In the genomic region with DNA sequence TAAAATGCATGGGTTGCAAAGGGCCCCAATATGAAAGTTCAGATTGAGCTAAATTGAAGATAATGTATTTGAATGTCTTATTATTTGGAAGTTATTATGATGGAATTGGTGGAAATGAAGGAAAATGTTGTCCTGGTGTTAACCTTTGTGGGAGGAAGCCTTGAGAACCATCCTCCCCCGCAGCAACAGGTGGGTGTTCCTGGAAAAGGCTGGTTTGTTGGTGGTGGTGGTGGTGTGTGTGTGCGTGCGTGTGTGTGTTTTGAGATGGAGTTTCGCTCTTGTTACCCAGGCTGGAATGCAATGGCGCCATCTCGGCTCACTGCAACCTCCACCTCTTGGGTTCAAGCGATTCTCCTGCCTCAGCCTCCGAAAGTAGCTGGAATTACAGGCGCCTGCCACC, we compare ENCODE assay signal across 39 cellular contexts. TPM values are rescaled to one million over a fixed set of nuclear protein-coding genes. Genes with fewer than 3 reads are reported as not detected.
DNase-seq lines count a peak whose midpoint lies in the region; ATAC-seq, FAIRE-seq and TF ChIP-seq lines count a peak whose summit lies in the region.
"Had no signal": no experiment of that assay in that cellular context is flagged by ENCODE, and none has a peak within 500 bp of the region (broad histone marks: within the 10 kb centered on the region; RNA-seq: fewer than 3 reads in every experiment).

No MANE protein-coding gene starts in this region.

- peaks cover 49% of the 10 kb centered on the region for H3K27me3 Mint-ChIP-seq in CD4-positive, CD25-positive, alpha-beta regulatory T cell
- H3K27me3 Mint-ChIP-seq in T-helper 17 cell: no peaks in the 10 kb centered on the region

- no peak overlapping the region for H3K27ac ChIP-seq in CD4-positive, CD25-positive, alpha-beta regulatory T cell (ENCODE audit: insufficient read depth, low read length, poor library complexity, severe bottlenecking)
- H3K27ac ChIP-seq in HEK293 (ENCODE audit: extremely low read depth, low read depth, low read length) (no peak overlapping the region), K562 (ENCODE audit: extremely low read depth, low read depth, low read length) (no peak overlapping the region), dorsolateral prefrontal cortex (no peak overlapping the region)
- H3K27ac ChIP-seq: 22Rv1; A549; BLaER1; BLaER1 treated with 17β-estradiol and CSF1 and Interleukin-3, amounts not matched to agents 10 nM and 100 nM; C4-2B had no signal

- no peak overlapping the region for H3K27ac Mint-ChIP-seq in CD4-positive, CD25-positive, alpha-beta regulatory T cell
- peak overlapping the region; percentile 53 for H3K27ac Mint-ChIP-seq in T-helper 17 cell
- H3K27ac Mint-ChIP-seq: B cell; CD14-positive monocyte; CD4-positive, alpha-beta T cell; CD8-positive, alpha-beta memory T cell; CD8-positive, alpha-beta T cell had no signal

- peaks cover 11% of the 10 kb centered on the region for H3K4me1 ChIP-seq in CD4-positive, CD25-positive, alpha-beta regulatory T cell (ENCODE audit: control insufficient read depth, insufficient read depth, low read length, poor library complexity, severe bottlenecking)
- H3K4me1 ChIP-seq in HEK293 (ENCODE audit: control insufficient read depth, insufficient read depth, low read length) (no peaks in the 10 kb centered on the region), K562 (replicated peaks in 1 of 2; ENCODE audit: control insufficient read depth in 2 of 2, insufficient read depth in 2 of 2, low read length in 2 of 2) (peaks cover 0 to 9% of the 10 kb centered on the region in 2 experiments; a peak in 1 of 5 replicates)
- H3K4me1 ChIP-seq: A549, BE2C, BLaER1, Caco-2 had no signal

- FAIRE-seq in K562 (lab: Jason Lieb, UNC): no peak
- FAIRE-seq: A549, D721Med had no signal

- no peak overlapping the region for H2AFZ ChIP-seq in K562 (ENCODE audit: low read depth, low read length)

- H3K9me1 ChIP-seq in K562 (ENCODE audit: control insufficient read depth, insufficient read depth, low read length): no peaks in the 10 kb centered on the region

- CTCF ChIA-PET in HEK293 (lab: Yijun Ruan, JAX): no interaction called here
- CTCF ChIA-PET in K562 (lab: Yijun Ruan, JAX; ENCODE audit: low intra/inter-chr PET ratio): no interaction called here

- H3K4me3 Mint-ChIP-seq in CD4-positive, CD25-positive, alpha-beta regulatory T cell: peak overlapping the region in 3 of 4 donors; percentile 16 to 37 (median 27)
- H3K4me3 Mint-ChIP-seq in T-helper 17 cell: peak overlapping the region; percentile 70
- H3K4me3 Mint-ChIP-seq: B cell; CD8-positive, alpha-beta memory T cell; CD8-positive, alpha-beta T cell had no signal

- no peaks in the 10 kb centered on the region for H3K9me3 ChIP-seq in CD4-positive, CD25-positive, alpha-beta regulatory T cell (ENCODE audit: control insufficient read depth in 2 of 2, low read length in 2 of 2)
- H3K9me3 ChIP-seq in HEK293 (ENCODE audit: control insufficient read depth, insufficient read depth, low read depth, low read length) (no peaks in the 10 kb centered on the region), T-helper 17 cell (ENCODE audit: control insufficient read depth, low read length, poor library complexity, severe bottlenecking) (no peaks in the 10 kb centered on the region), K562 (replicated peaks; ENCODE audit: control insufficient read depth, insufficient read depth, low read depth, low read length) (no peaks in the 10 kb centered on the region)
- H3K9me3 ChIP-seq: A549, BE2C, Caco-2 had no signal

- H3K4me2 ChIP-seq in K562 (ENCODE audit: insufficient read depth, low read length): no peak overlapping the region
- H3K4me2 ChIP-seq: A549; BLaER1; BLaER1 treated with 17β-estradiol and CSF1 and Interleukin-3, amounts not matched to agents 10 nM and 100 nM had no signal

- TF ChIP-seq RAD21 in K562 (CRISPR knock-in tag; conservative IDR thresholded peaks at IDR 0.05 in 1 of 2, IDR thresholded peaks at IDR 0.05 in 1 of 2): no peak

- H3K4me3 ChIP-seq in CD4-positive, CD25-positive, alpha-beta regulatory T cell (ENCODE audit: low read depth, low read length): no peak overlapping the region
- H3K4me3 ChIP-seq in HEK293 (ENCODE audit: low read depth, low read length) (no peak overlapping the region), K562 (no peak overlapping the region), dorsolateral prefrontal cortex (no peak overlapping the region)
- H3K4me3 ChIP-seq: A549; BLaER1; BLaER1 treated with 17β-estradiol and CSF1 and Interleukin-3, amounts not matched to agents 10 nM and 100 nM had no signal

- intact Hi-C loops in K562 (cut with micrococcal nuclease): no loop called here
- intact Hi-C loops in dorsolateral prefrontal cortex (cut with DNase I): no loop called here

- no peaks in the 10 kb centered on the region for H4K20me1 ChIP-seq in K562 (replicated peaks; ENCODE audit: control insufficient read depth, insufficient read depth, low read length)
- H4K20me1 ChIP-seq: BLaER1; BLaER1 treated with 17β-estradiol and CSF1 and Interleukin-3, amounts not matched to agents 10 nM and 100 nM had no signal

- no peak for DNase-seq in CD4-positive, CD25-positive, alpha-beta regulatory T cell
- DNase-seq in T-helper 17 cell: no peak
- no peak for DNase-seq in K562 (ENCODE audit: extremely low read depth in 1 of 4, low spot score in 3 of 4)
- DNase-seq in GM13977 (ENCODE audit: low spot score): no peak
- DNase-seq in NCI-H1048 (lab: John Stamatoyannopoulos, UW): no peak
- no peak for DNase-seq in dorsolateral prefrontal cortex
- DNase-seq: 8988T; ACHN; AML-193; BE2C; C1 segment of cervical spinal cord; Caco-2; Calu3; CD4-positive, alpha-beta memory T cell; CD4-positive, alpha-beta T cell; CD8-positive, alpha-beta memory T cell; CD8-positive, alpha-beta T cell; COR-L47; DMS 273 treated with DMSO at 0.1 percent for 48 hours; DMS153; DMS53; DMS79; DMS79 treated with DMSO at 0.1 percent for 48 hours; DND-41; EL had no signal

- H3K4me1 Mint-ChIP-seq in CD4-positive, CD25-positive, alpha-beta regulatory T cell: peaks cover 0 to 21% (median 8%) of the 10 kb centered on the region in 4 donors
- H3K4me1 Mint-ChIP-seq in T-helper 17 cell: peaks cover 18% of the 10 kb centered on the region

- in situ Hi-C loops in K562 (cut with MboI): no loop called here
- in situ Hi-C loops in GM13977 (cut with MboI; ENCODE audit: low pct_unique_long_range_greater_than_20kb, low sequenced_read_pairs, unreplicated experiment): no loop called here

- WGBS in K562 (ENCODE audit: insufficient coverage, low coverage, missing lambda C conversion rate): 2% methylated on average over 9 of the region's 9 CpGs

- H3K36me3 Mint-ChIP-seq in CD4-positive, CD25-positive, alpha-beta regulatory T cell: no peaks in the 10 kb centered on the region
- no peaks in the 10 kb centered on the region for H3K36me3 Mint-ChIP-seq in T-helper 17 cell (ENCODE audit: low read depth)
- H3K36me3 Mint-ChIP-seq: CD4-positive, alpha-beta memory T cell; CD8-positive, alpha-beta T cell had no signal

- peaks cover 8% of the 10 kb centered on the region for H3K27me3 ChIP-seq in CD4-positive, CD25-positive, alpha-beta regulatory T cell (ENCODE audit: control insufficient read depth, insufficient read depth, low read length)
- peaks cover 45 to 59% of the 10 kb centered on the region in 2 experiments for H3K27me3 ChIP-seq in K562 (ENCODE audit: control insufficient read depth in 2 of 2, insufficient read depth in 2 of 2, low read length in 2 of 2)
- H3K27me3 ChIP-seq in dorsolateral prefrontal cortex: peaks cover 0 to 14% (median 0%) of the 10 kb centered on the region in 45 donors
- H3K27me3 ChIP-seq: BE2C, BLaER1 had no signal

- POLR2A ChIA-PET in HEK293 (lab: Yijun Ruan, JAX) (no interaction called here), K562 (lab: Yijun Ruan, JAX) (no interaction called here)

- no peak for TF ChIP-seq CTCF in HEK293 (tag by site-specific recombination; IDR thresholded peaks at IDR 0.05)
- no peak for TF ChIP-seq CTCF in K562 (IDR thresholded peaks at IDR 0.05 in 2 of 3, conservative IDR thresholded peaks at IDR 0.05 in 1 of 3; ENCODE audit: insufficient read depth in 2 of 3, low read depth in 1 of 3, low read length in 3 of 3)
- TF ChIP-seq CTCF in GM13977 (IDR thresholded peaks at IDR 0.05; ENCODE audit: extremely low read depth, insufficient read depth, missing control alignments): no peak
- TF ChIP-seq CTCF in dorsolateral prefrontal cortex (IDR thresholded peaks at IDR 0.05 in 54 of 56, conservative IDR thresholded peaks at IDR 0.05 in 2 of 56; ENCODE audit: low read depth in 1 of 56, partially characterized antibody in 56 of 56): no peak

- no peak for ATAC-seq in CD4-positive, CD25-positive, alpha-beta regulatory T cell (ENCODE audit: low read depth in 2 of 2)
- ATAC-seq in T-helper 17 cell (no peak), K562 (no peak), SK-N-SH treated with all-trans-retinoic acid at 6 μM for 48 hours (no peak)
- ATAC-seq: A549; CD8-positive, alpha-beta T cell had no signal

- TF ChIP-seq POLR2A in K562 (conservative IDR thresholded peaks at IDR 0.05): no peak

- peaks cover 0 to 2% (median 0%) of the 10 kb centered on the region in 7 donors for H3K9me3 Mint-ChIP-seq in CD4-positive, CD25-positive, alpha-beta regulatory T cell
- H3K9me3 Mint-ChIP-seq: CD4-positive, alpha-beta memory T cell; CD4-positive, alpha-beta T cell; CD8-positive, alpha-beta memory T cell; CD8-positive, alpha-beta T cell had no signal

- no TSS peak for BruUV-seq in K562 (replicated peaks; lab: Mats Ljungman, UMichigan)

- H3K79me2 ChIP-seq in K562 (ENCODE audit: control insufficient read depth, insufficient read depth, low read length): no peaks in the 10 kb centered on the region

- no peaks in the 10 kb centered on the region for H3K36me3 ChIP-seq in CD4-positive, CD25-positive, alpha-beta regulatory T cell (ENCODE audit: control insufficient read depth, insufficient read depth, low read length)
- H3K36me3 ChIP-seq in HEK293 (ENCODE audit: control insufficient read depth in 2 of 2, insufficient read depth in 1 of 2, low read length in 2 of 2) (no peaks in the 10 kb centered on the region), K562 (ENCODE audit: control insufficient read depth, insufficient read depth, low read length) (no peaks in the 10 kb centered on the region)
- H3K36me3 ChIP-seq: BE2C; BLaER1; BLaER1 treated with 17β-estradiol and CSF1 and Interleukin-3, amounts not matched to agents 10 nM and 100 nM had no signal

- no peak overlapping the region for H3K9ac ChIP-seq in K562 (ENCODE audit: insufficient read depth in 1 of 2, low read depth in 2 of 2, low read length in 2 of 2)
- H3K9ac ChIP-seq: BLaER1; BLaER1 treated with 17β-estradiol and CSF1 and Interleukin-3, amounts not matched to agents 10 nM and 100 nM had no signal

- no peak for TF ChIP-seq EP300 in K562 (IDR thresholded peaks at IDR 0.05; ENCODE audit: low read length)

RNA-seq across cellular contexts. Expression of a gene that starts 36.2 kb away (rescaled TPM):
- total RNA-seq in CD4-positive, CD25-positive, alpha-beta regulatory T cell: 0.25 TPM
- polyA plus RNA-seq in CD4-positive, CD25-positive, alpha-beta regulatory T cell: under 1 TPM in 3 of 4 donors, not detected in 1; 0.41 to 0.68 (median 0.54) TPM
- total RNA-seq in T-helper 17 cell: under 1 TPM; 0.63 to 0.94 TPM
- total RNA-seq in K562 (2011; cell fraction: chromatin; rRNA removed; ENCODE audit: low replicate concordance): not detected in 2 replicates
- not detected in 2 replicates for total RNA-seq in K562 (2011; cell fraction: nucleolus; rRNA removed)
- not detected in 2 replicates for total RNA-seq in K562 (2011; cell fraction: nucleoplasm; rRNA removed)
- not detected in 2 replicates for total RNA-seq in K562 (2014; rRNA removed)
- total RNA-seq in K562 (2014; rRNA removed; fragmentation: Illumina TruSeq; extraction: Trizol): not detected in 2 replicates
- not detected in 2 replicates for total RNA-seq in K562 (2015; rRNA removed; fragmentation: Illumina TruSeq; extraction: Trizol)
- total RNA-seq in K562 (2021): not detected in 2 replicates
- not detected in 2 replicates for polyA plus RNA-seq in K562 (2011; rRNA removed)
- polyA plus RNA-seq in K562 (2011; cell fraction: cytosol; rRNA removed): not detected in 2 replicates
- polyA plus RNA-seq in K562 (2011; cell fraction: nucleus; rRNA removed): not detected in 2 replicates
- not detected in 2 replicates for polyA plus RNA-seq in K562 (2012)
- polyA plus RNA-seq in K562 (2014; fragmentation: Illumina TruSeq; extraction: Trizol): not detected in 2 replicates
- not detected for polyA plus RNA-seq in K562 (2014; fragmentation: Nextera tagmentation; extraction: Ambion mirVana)
- not detected in 2 replicates for polyA plus RNA-seq in K562 (2014; rRNA removed)
- not detected in 2 replicates for polyA minus RNA-seq in K562 (2011; rRNA and poly(A)+ RNA removed)
- polyA minus RNA-seq in K562 (2011; cell fraction: cytosol; rRNA and poly(A)+ RNA removed): not detected in 2 replicates
- polyA minus RNA-seq in K562 (2011; cell fraction: nucleus; rRNA and poly(A)+ RNA removed): not detected in 2 replicates
- 1 to 10 TPM in 46 of 120 experiments, under 1 TPM in 70, not detected in 4; 0.28 to 2.6 (median 0.94) TPM for total RNA-seq in dorsolateral prefrontal cortex
- total RNA-seq: A172; A673; Caco-2; Calu3; CD4-positive, alpha-beta memory T cell; CD8-positive, alpha-beta memory T cell; Daoy had no signal
- polyA plus RNA-seq: A549, BJ, CD14-positive monocyte had no signal
